8 cellular contexts compared by ENCODE assay signal in the genomic region with DNA sequence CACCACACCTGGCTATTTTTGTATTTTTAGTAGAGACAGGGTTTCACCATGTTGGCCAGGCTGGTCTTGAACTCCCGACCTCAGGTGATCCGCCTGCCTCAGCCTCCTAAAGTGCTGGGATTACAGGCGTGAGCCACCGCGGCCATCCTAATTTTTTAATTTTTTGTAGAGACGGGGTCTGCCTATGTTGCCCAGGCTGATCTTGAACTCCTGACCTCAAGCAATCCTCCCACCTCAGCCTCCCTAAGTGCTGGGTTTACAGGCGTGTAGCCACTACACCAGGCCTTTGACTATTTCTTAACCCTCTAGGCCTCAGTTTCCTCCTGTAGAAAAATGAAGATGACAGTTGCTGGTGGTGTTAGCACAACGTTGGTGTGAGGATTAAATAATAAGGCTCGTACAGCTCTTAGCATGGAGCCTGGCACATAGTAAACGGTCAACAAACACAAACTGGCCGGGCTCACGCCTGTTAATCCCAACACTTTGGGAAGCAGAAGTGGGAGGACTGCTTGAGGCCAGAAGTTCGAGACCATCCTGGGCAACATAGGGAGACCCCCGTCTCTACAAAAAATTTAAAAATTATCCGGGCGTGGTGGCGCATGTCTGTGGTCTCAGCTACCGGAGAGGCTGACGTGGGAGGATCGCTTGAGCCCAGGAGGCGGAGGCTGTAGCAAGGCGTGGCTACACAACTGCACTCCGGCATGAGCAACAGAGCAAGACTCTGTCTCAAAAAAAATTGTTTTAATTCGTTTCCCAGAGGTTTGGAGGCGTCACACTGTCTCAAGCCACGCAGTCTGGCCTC. TPM values are rescaled to one million over a fixed set of nuclear protein-coding genes. Genes with fewer than 3 reads are reported as not detected.
DNase-seq lines count a peak whose midpoint lies in the region; ATAC-seq and TF ChIP-seq lines count a peak whose summit lies in the region.

No MANE protein-coding gene starts in this region.

- peak overlapping the region; percentile 91 for H3K27ac ChIP-seq in 22Rv1
- peak overlapping the region in 9 of 10 donors; percentile 89 to 99 (median 96) for H3K27ac ChIP-seq in heart right ventricle

- intact Hi-C loops in heart right ventricle (cut with DNase I), result loop anchor here in 1 of 10 donors (2.0 kb wide), 1 partner anchor 39 kb away; no protein-coding TSS in a partner anchor

- ATAC-seq in GM18868 (IDR thresholded peaks at IDR 0.05; ENCODE audit: unreplicated experiment) (peak; percentile 55), HG03103 (IDR thresholded peaks at IDR 0.05; ENCODE audit: low read depth, unreplicated experiment) (peak; percentile 31), heart right ventricle (peak; percentile 39 to 70 (median 56))

- 35 to 36% methylated on average over 26 of the region's 26 CpGs for WGBS in heart right ventricle, 2 donors

- H3K9me3 ChIP-seq in heart right ventricle, result no peaks in the 10 kb centered on the region

- H3K4me3 ChIP-seq in WI38 (ENCODE audit: low read depth, low read length), result peak overlapping the region; percentile 87
- peak overlapping the region; percentile 77 to 100 (median 92) for H3K4me3 ChIP-seq in heart right ventricle
- H3K4me3 ChIP-seq in skeletal muscle cell (ENCODE audit: low read depth, low read length), result peak overlapping the region; percentile 93

- H3K4me1 ChIP-seq in heart right ventricle, result peaks cover 3 to 37% (median 27%) of the 10 kb centered on the region in 9 donors

- no peaks in the 10 kb centered on the region for H3K27me3 ChIP-seq in heart right ventricle

- in situ Hi-C loops in G401 (cut with HindIII; ENCODE audit: low sequenced_read_pairs), result no loop called here

- TF ChIP-seq CTCF in 22Rv1 (IDR thresholded peaks at IDR 0.05) (no peak), WI38 (IDR thresholded peaks at IDR 0.05; ENCODE audit: low read depth, low read length) (no peak), heart right ventricle (IDR thresholded peaks at IDR 0.05) (no peak)

- DNase-seq in heart right ventricle, result no peak
- DNase-seq in skeletal muscle cell (ENCODE audit: low read depth), result no peak
- DNase-seq in G401 (ENCODE audit: low spot score), result no peak
- no peak for DNase-seq in NCI-H2107 treated with DMSO at 0.1 percent for 48 hours (lab: John Stamatoyannopoulos, UW; ENCODE audit: unreplicated experiment)

- H3K36me3 ChIP-seq in heart right ventricle, result peaks cover 0 to 34% (median 14%) of the 10 kb centered on the region in 9 donors

RNA-seq across cellular contexts. Expression of gene DDX54, which starts 1.0 kb away (rescaled TPM):
- 10 to 100 TPM; 33.3 to 46.5 (median 37.5) TPM for total RNA-seq in heart right ventricle
- polyA plus RNA-seq in heart right ventricle, result 10 to 100 TPM; 16.5 to 52.7 TPM
- 63.1 and 130 TPM in 2 replicates for total RNA-seq in G401 (2014; rRNA removed; shearing (Covaris generic))

RNA-seq across cellular contexts. Expression of gene RITA1, which starts 1.2 kb away (rescaled TPM):
- 10 to 100 TPM; 11.9 to 20.8 (median 14.4) TPM for total RNA-seq in heart right ventricle
- 1 to 10 TPM; 8.0 to 9.9 TPM for polyA plus RNA-seq in heart right ventricle
- 63.7 and 69.2 TPM in 2 replicates for total RNA-seq in G401 (2014; rRNA removed; shearing (Covaris generic))

RNA-seq across cellular contexts. Expression of gene CFAP73, which starts 34.8 kb away (rescaled TPM):
- total RNA-seq in heart right ventricle, result not detected
- under 1 TPM in 1 of 2 donors, not detected in 1; 0.10 TPM for polyA plus RNA-seq in heart right ventricle
- total RNA-seq in G401 (2014; rRNA removed; shearing (Covaris generic)), result not detected in 2 replicates

RNA-seq across cellular contexts. Expression of gene TPCN1, which starts 37.0 kb away (rescaled TPM):
- 100 to 1,000 TPM in 8 of 10 donors, 10 to 100 TPM in 2; 81.9 to 163 (median 127) TPM for total RNA-seq in heart right ventricle
- 100 to 1,000 TPM in 1 of 2 donors, 10 to 100 TPM in 1; 16.4 to 147 TPM for polyA plus RNA-seq in heart right ventricle
- 6.9 and 14.3 TPM in 2 replicates for total RNA-seq in G401 (2014; rRNA removed; shearing (Covaris generic))

RNA-seq across cellular contexts. Expression of gene RASAL1, which starts 48.7 kb away (rescaled TPM):
- total RNA-seq in heart right ventricle, result not detected
- polyA plus RNA-seq in heart right ventricle, result not detected
- total RNA-seq in G401 (2014; rRNA removed; shearing (Covaris generic)), result 3.1 and 3.3 TPM in 2 replicates
